In genomic region chr5:97194366-97194765, GRCh38 we compare ENCODE assay signal across 23 cellular contexts. TPM values are rescaled to one million over a fixed set of nuclear protein-coding genes. Genes with fewer than 3 reads are reported as not detected.
DNase-seq lines count a peak whose midpoint lies in the region; ATAC-seq and TF ChIP-seq lines count a peak whose summit lies in the region.
"Had no signal": no experiment of that assay in that cellular context is flagged by ENCODE, and none has a peak within 500 bp of the region (broad histone marks: within the 10 kb centered on the region; RNA-seq: fewer than 3 reads in every experiment).

No MANE protein-coding gene starts in this region.

- DNase-seq in AML-193 (lab: John Stamatoyannopoulos, UW) (peak; percentile 29 to 40), CD14-positive monocyte (ENCODE audit: low spot score) (no peak), NAMALWA (ENCODE audit: low spot score) (peak; percentile 37), mammary epithelial cell (no peak)
- no peak for DNase-seq in activated CD4-positive, alpha-beta T cell treated with anti-CD3 and anti-CD28 coated beads, Interleukin-2, amount 50 U/mL, for 1 hour
- DNase-seq: activated B cell treated with CpG ODN at 0.5 μM for 24 hours; activated CD4-positive, alpha-beta memory T cell treated with anti-CD3 and anti-CD28 coated beads for 36 hours; activated effector memory CD4-positive, alpha-beta T cell treated with anti-CD3 and anti-CD28 coated beads, Interleukin-2, amount 50 U/mL, for 16 hours; GOT3; NCI-H1694 treated with DMSO at 0.1 percent for 48 hours; NCI-H82; SK-N-SH; stimulated activated naive B cell treated with anti-CD40 and anti-IgM and Interleukin-4, amounts not matched to agents 10 μg/mL and 1 μg/mL and 100 μg/mL, for 72 hours; T-helper 9 cell had no signal

- H3K4me3 ChIP-seq in mammary epithelial cell (replicated peaks in 1 of 3; ENCODE audit: insufficient read depth in 1 of 3, low read depth in 2 of 3, low read length in 3 of 3), result no peak overlapping the region
- H3K4me3 ChIP-seq: coronary artery, lung, smooth muscle cell, thoracic aorta had no signal

- in situ Hi-C loops in mammary epithelial cell (cut with MboI; ENCODE audit: low sequenced_read_pairs in 2 of 2), result no loop called here

- no peaks in the 10 kb centered on the region for H3K79me2 ChIP-seq in mammary epithelial cell (ENCODE audit: insufficient read depth, low read length)

- H3K9me3 Mint-ChIP-seq in CD14-positive monocyte, result peaks cover 5 to 20% (median 8%) of the 10 kb centered on the region in 7 donors

- H3K27ac ChIP-seq in mammary epithelial cell (ENCODE audit: insufficient read depth, low read depth, low read length), result no peak overlapping the region
- H3K27ac ChIP-seq: coronary artery, thoracic aorta had no signal

- no peak overlapping the region for H3K9ac ChIP-seq in mammary epithelial cell (ENCODE audit: insufficient read depth, low read length)
- H3K9ac ChIP-seq: SK-N-SH had no signal

- no peak for TF ChIP-seq CTCF in CD14-positive monocyte (IDR thresholded peaks at IDR 0.05)
- TF ChIP-seq CTCF in mammary epithelial cell (conservative IDR thresholded peaks at IDR 0.05 in 1 of 2, IDR thresholded peaks at IDR 0.05 in 1 of 2; ENCODE audit: extremely low read depth in 1 of 2, insufficient read depth in 1 of 2, low read depth in 1 of 2, low read length in 2 of 2), result no peak

- no peaks in the 10 kb centered on the region for H3K27me3 ChIP-seq in mammary epithelial cell (ENCODE audit: insufficient read depth, low read length)

- no peaks in the 10 kb centered on the region for H3K36me3 ChIP-seq in mammary epithelial cell (ENCODE audit: insufficient read depth, low read length)
- H3K36me3 ChIP-seq: thoracic aorta had no signal

- H2AFZ ChIP-seq in mammary epithelial cell (ENCODE audit: low read depth, low read length), result peak overlapping the region; percentile 5

- no TSS peak for BruUV-seq in mammary epithelial cell (replicated peaks; lab: Mats Ljungman, UMichigan)

- dilution Hi-C loops in mammary epithelial cell (cut with HindIII; ENCODE audit: low sequenced_read_pairs), result no loop called here

- H3K27ac Mint-ChIP-seq in CD14-positive monocyte, result peak overlapping the region in 6 of 7 donors; percentile 2 to 87 (median 52)
- H3K27ac Mint-ChIP-seq: activated B cell treated with CpG ODN at 0.5 μM for 24 hours; activated CD4-positive, alpha-beta memory T cell treated with anti-CD3 and anti-CD28 coated beads for 36 hours; stimulated activated naive B cell treated with anti-CD40 and anti-IgM and Interleukin-4, amounts not matched to agents 10 μg/mL and 1 μg/mL and 100 μg/mL, for 72 hours had no signal

- H3K4me3 Mint-ChIP-seq in CD14-positive monocyte, result peak overlapping the region in 1 of 2 donors; percentile 9
- H3K4me3 Mint-ChIP-seq: activated B cell treated with CpG ODN at 0.5 μM for 24 hours; activated CD4-positive, alpha-beta memory T cell treated with anti-CD3 and anti-CD28 coated beads for 36 hours had no signal

- intact Hi-C loops in CD14-positive monocyte (cut with micrococcal nuclease) (no loop called here), mammary epithelial cell (cut with micrococcal nuclease) (no loop called here)

- no peaks in the 10 kb centered on the region for H4K20me1 ChIP-seq in mammary epithelial cell (ENCODE audit: insufficient read depth, low read length)

- WGBS in mammary epithelial cell (ENCODE audit: low coverage, missing lambda C conversion rate), result 22% methylated on average over 2 of the region's 2 CpGs

- no peaks in the 10 kb centered on the region for H3K9me3 ChIP-seq in mammary epithelial cell (replicated peaks; ENCODE audit: insufficient read depth, low read length)
- H3K9me3 ChIP-seq: SK-N-SH had no signal

- peaks cover 12% of the 10 kb centered on the region for H3K4me1 ChIP-seq in mammary epithelial cell (ENCODE audit: insufficient read depth, low read length)

- H3K4me1 Mint-ChIP-seq in CD14-positive monocyte, result peaks cover 16% of the 10 kb centered on the region

- CTCF ChIA-PET in mammary epithelial cell (lab: Charles Lee; ENCODE audit: low non-redundant PET), result no interaction called here

- peaks cover 0 to 3% (median 3%) of the 10 kb centered on the region in 3 donors for H3K27me3 Mint-ChIP-seq in CD14-positive monocyte (ENCODE audit: low read depth in 3 of 3)
- H3K27me3 Mint-ChIP-seq: stimulated activated naive B cell treated with anti-CD40 and anti-IgM and Interleukin-4, amounts not matched to agents 10 μg/mL and 1 μg/mL and 100 μg/mL, for 72 hours had no signal

- ATAC-seq in HG02588 (IDR thresholded peaks at IDR 0.05; ENCODE audit: unreplicated experiment) (no peak), HG02759 (IDR thresholded peaks at IDR 0.05; ENCODE audit: unreplicated experiment) (no peak)
- ATAC-seq: stimulated activated naive B cell treated with anti-CD40 and anti-IgM and Interleukin-4, amounts not matched to agents 10 μg/mL and 1 μg/mL and 100 μg/mL, for 72 hours had no signal

- H3K4me2 ChIP-seq in mammary epithelial cell (ENCODE audit: insufficient read depth, low read depth, low read length), result no peak overlapping the region
- H3K4me2 ChIP-seq: SK-N-SH, smooth muscle cell had no signal

- peaks cover 4 to 10% of the 10 kb centered on the region in 2 donors for H3K36me3 Mint-ChIP-seq in CD14-positive monocyte

RNA-seq across cellular contexts. Expression of gene RIOK2, which starts 11.3 kb away (rescaled TPM):
- polyA plus RNA-seq in CD14-positive monocyte (10 to 100 TPM; 12.7 to 16.4 TPM), mammary epithelial cell (5.9 TPM)
- total RNA-seq in mammary epithelial cell, result 10 to 100 TPM; 18.5 to 38.3 TPM
- 16.2 TPM for polyA minus RNA-seq in mammary epithelial cell

RNA-seq across cellular contexts. Expression of gene LIX1, which starts 52.0 kb away (rescaled TPM):
- polyA plus RNA-seq in CD14-positive monocyte (not detected), mammary epithelial cell (not detected)
- total RNA-seq in mammary epithelial cell, result not detected
- not detected for polyA minus RNA-seq in mammary epithelial cell
- total RNA-seq: activated B cell treated with CpG ODN at 0.5 μM for 24 hours; activated CD4-positive, alpha-beta memory T cell treated with anti-CD3 and anti-CD28 coated beads for 36 hours; Daoy; glomerular endothelial cell; kidney epithelial cell; thoracic aorta had no signal
- polyA plus RNA-seq: lung, SK-N-SH had no signal

Comparison
In these comparisons a context has a peak if more than half of its experiments do, and no peak if none do; other contexts are left out.
1. DNase-seq: peak in AML-193 (2 of 2) and NAMALWA (single experiment); none in CD14-positive monocyte (single experiment), mammary epithelial cell (single experiment) and activated CD4-positive, alpha-beta T cell treated with anti-CD3 and anti-CD28 coated beads, Interleukin-2, amount 50 U/mL, for 1 hour (single experiment).